1 cellular context compared by ENCODE assay signal in genomic region chr19:49590071-49590970, GRCh38.
TF ChIP-seq lines count a peak whose summit lies in the region.

No MANE protein-coding gene starts in this region.

TF ChIP-seq in K562, 482 proteins besides CTCF, POLR2A, EP300 and RAD21 (continued from another document):
- TF ChIP-seq ZBTB49 (CRISPR knock-in tag; IDR thresholded peaks at IDR 0.05; ENCODE audit: borderline replicate concordance): no peak; the same call in 1 of the 2 replicates
